ENCODE assay signal across 10 cellular contexts in the genomic region with DNA sequence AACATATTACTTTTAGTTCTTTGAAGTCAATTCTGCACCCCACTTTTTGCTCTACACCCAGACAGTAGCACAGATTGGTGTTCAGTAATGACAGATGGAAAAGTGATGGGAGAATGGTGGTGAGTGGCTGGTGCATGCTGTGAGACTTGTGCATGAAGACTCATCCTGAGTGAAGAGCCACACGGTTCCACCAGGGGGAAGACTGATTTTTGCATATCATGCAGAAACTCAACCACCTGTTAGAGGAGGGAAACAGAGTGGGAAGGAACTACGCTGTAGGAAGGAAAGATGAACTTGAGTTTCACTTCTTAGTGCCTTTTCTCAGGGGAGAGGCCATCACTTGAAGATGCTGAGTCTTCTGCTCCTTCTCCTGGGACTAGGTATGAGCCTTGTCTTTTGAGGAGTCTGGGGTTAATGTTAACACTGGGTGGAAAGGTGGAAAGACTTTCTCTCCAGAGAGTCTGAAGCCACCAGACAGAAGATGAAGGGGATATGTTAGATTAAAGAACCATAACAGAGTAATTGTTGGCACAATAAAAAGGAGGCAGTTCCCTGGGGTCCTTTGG. TPM values are rescaled to one million over a fixed set of nuclear protein-coding genes. Genes with fewer than 3 reads are reported as not detected.
DNase-seq lines count a peak whose midpoint lies in the region; ATAC-seq and TF ChIP-seq lines count a peak whose summit lies in the region.
"Had no signal": no experiment of that assay in that cellular context is flagged by ENCODE, and none has a peak within 500 bp of the region (broad histone marks: within the 10 kb centered on the region; RNA-seq: fewer than 3 reads in every experiment).

No MANE protein-coding gene starts in this region.

- no peaks in the 10 kb centered on the region for H3K9me3 Mint-ChIP-seq in MCF 10A (ENCODE audit: unreplicated experiment)

- H3K4me1 Mint-ChIP-seq in MCF 10A (ENCODE audit: insufficient read depth, unreplicated experiment): no peaks in the 10 kb centered on the region

- CTCF ChIA-PET in MCF 10A (lab: Yijun Ruan, JAX): interaction anchor here (1.2 kb wide), 1 partner anchor 261 kb away, joined by 3 read pairs; no protein-coding TSS in a partner anchor

- H3K27me3 Mint-ChIP-seq in MCF 10A (ENCODE audit: insufficient read depth, unreplicated experiment): peaks cover 69% of the 10 kb centered on the region

- intact Hi-C loops in MCF 10A (cut with micrococcal nuclease): no loop called here
- intact Hi-C loops in breast epithelium (cut with DNase I; ENCODE audit: low total_unique reads): no loop called here
- intact Hi-C loops in Right ventricle myocardium superior (cut with DNase I): no loop called here

- H3K4me1 ChIP-seq in breast epithelium: no peaks in the 10 kb centered on the region

- H3K36me3 ChIP-seq in breast epithelium: no peaks in the 10 kb centered on the region

- H3K4me3 ChIP-seq in breast epithelium: no peak overlapping the region

- no peaks in the 10 kb centered on the region for H3K36me3 Mint-ChIP-seq in MCF 10A (ENCODE audit: insufficient read depth, unreplicated experiment)

- H3K27ac Mint-ChIP-seq in MCF 10A (ENCODE audit: low read depth, unreplicated experiment): no peak overlapping the region

- POLR2A ChIA-PET in MCF 10A (lab: Yijun Ruan, JAX): no interaction called here

- no peak overlapping the region for H3K4me3 Mint-ChIP-seq in MCF 10A (ENCODE audit: unreplicated experiment)

- TF ChIP-seq CTCF in MCF 10A (IDR thresholded peaks at IDR 0.05; ENCODE audit: unreplicated experiment) (no peak), breast epithelium (IDR thresholded peaks at IDR 0.05) (no peak)

- TF ChIP-seq POLR2A in breast epithelium (IDR thresholded peaks at IDR 0.05): no peak

- no TSS peak for BruUV-seq in MCF 10A (replicated peaks; lab: Mats Ljungman, UMichigan)

- DNase-seq in MCF 10A (ENCODE audit: unreplicated experiment) (peak; percentile 24), breast epithelium (ENCODE audit: low spot score in 2 of 2) (no peak), RKO (ENCODE audit: low spot score) (peak; percentile 15), Right ventricle myocardium superior (no peak), superior temporal gyrus (ENCODE audit: extremely low spot score) (no peak)
- no peak for DNase-seq in stimulated activated naive CD8-positive, alpha-beta T cell treated with anti-CD3 and anti-CD28 coated beads, Interleukin-15, Interleukin-2, amounts not matched to agents 100 U/mL and 50 U/mL, for 24 hours
- DNase-seq in activated CD8-positive, alpha-beta memory T cell treated with anti-CD3 and anti-CD28 coated beads for 24 hours: no peak
- DNase-seq: DMS53 had no signal

- H3K27ac ChIP-seq in breast epithelium: no peak overlapping the region

- ATAC-seq in HG02763 (IDR thresholded peaks at IDR 0.05; ENCODE audit: unreplicated experiment) (peak; percentile 95), Right ventricle myocardium superior (ENCODE audit: poor library complexity) (no peak)
- ATAC-seq in stimulated activated naive CD8-positive, alpha-beta T cell treated with anti-CD3 and anti-CD28 coated beads, Interleukin-15, Interleukin-2, amounts not matched to agents 100 U/mL and 50 U/mL, for 24 hours: peak; percentile 66

- no peaks in the 10 kb centered on the region for H3K9me3 ChIP-seq in breast epithelium

- no peaks in the 10 kb centered on the region for H3K27me3 ChIP-seq in breast epithelium

RNA-seq across cellular contexts. Expression of a gene that starts 9.3 kb away (rescaled TPM):
- not detected in 2 replicates for total RNA-seq in MCF 10A (2022)
- not detected for total RNA-seq in breast epithelium
- total RNA-seq in Right ventricle myocardium superior: not detected
- total RNA-seq: lung microvascular endothelial cell had no signal

RNA-seq across cellular contexts. Expression of a gene that starts 30.8 kb away (rescaled TPM):
- total RNA-seq in MCF 10A (2022) (not detected in 2 replicates), breast epithelium (not detected), Right ventricle myocardium superior (not detected)
- total RNA-seq: lung microvascular endothelial cell had no signal

Comparison
In these comparisons a context has a peak if more than half of its experiments do, and no peak if none do; other contexts are left out.
1. DNase-seq: peak in MCF 10A (single experiment) and RKO (single experiment); none in breast epithelium (0 of 2), stimulated activated naive CD8-positive, alpha-beta T cell treated with anti-CD3 and anti-CD28 coated beads, Interleukin-15, Interleukin-2, amounts not matched to agents 100 U/mL and 50 U/mL, for 24 hours (single experiment), Right ventricle myocardium superior (single experiment), activated CD8-positive, alpha-beta memory T cell treated with anti-CD3 and anti-CD28 coated beads for 24 hours (single experiment) and superior temporal gyrus (single experiment).